ENCODE assay signal across 7 cellular contexts in the genomic region with DNA sequence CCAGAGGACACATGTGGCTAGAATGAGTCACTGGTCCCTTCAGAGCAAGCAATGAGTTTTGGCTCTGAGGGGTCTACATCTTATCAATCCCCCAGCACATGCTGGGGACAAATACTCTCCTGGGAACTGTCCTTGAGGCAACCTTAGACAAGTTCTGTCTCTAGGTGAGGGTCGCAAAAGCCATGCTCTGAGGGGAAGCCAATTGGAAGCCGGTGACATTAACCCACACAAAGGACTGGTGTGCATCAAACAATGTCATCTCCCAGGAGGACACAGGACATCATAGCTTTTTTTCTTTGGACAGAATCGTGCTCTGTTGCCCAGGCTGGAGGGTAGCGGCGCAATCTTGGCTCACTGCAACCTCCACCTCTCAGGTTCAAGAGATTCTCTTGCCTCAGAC.
"Had no signal": no experiment of that assay in that cellular context is flagged by ENCODE, and none has a peak within 500 bp of the region (broad histone marks: within the 10 kb centered on the region; RNA-seq: fewer than 3 reads in every experiment).

No MANE protein-coding gene starts in this region.

- H3K4me3 ChIP-seq: K562 had no signal

- ATAC-seq: HepG2, K562 had no signal

- DNase-seq: IMR-90, KBM-7, KG1 had no signal

- H3K27ac ChIP-seq: HL-60, KMS-11 had no signal
